9 cellular contexts compared by ENCODE assay signal in the genomic region with DNA sequence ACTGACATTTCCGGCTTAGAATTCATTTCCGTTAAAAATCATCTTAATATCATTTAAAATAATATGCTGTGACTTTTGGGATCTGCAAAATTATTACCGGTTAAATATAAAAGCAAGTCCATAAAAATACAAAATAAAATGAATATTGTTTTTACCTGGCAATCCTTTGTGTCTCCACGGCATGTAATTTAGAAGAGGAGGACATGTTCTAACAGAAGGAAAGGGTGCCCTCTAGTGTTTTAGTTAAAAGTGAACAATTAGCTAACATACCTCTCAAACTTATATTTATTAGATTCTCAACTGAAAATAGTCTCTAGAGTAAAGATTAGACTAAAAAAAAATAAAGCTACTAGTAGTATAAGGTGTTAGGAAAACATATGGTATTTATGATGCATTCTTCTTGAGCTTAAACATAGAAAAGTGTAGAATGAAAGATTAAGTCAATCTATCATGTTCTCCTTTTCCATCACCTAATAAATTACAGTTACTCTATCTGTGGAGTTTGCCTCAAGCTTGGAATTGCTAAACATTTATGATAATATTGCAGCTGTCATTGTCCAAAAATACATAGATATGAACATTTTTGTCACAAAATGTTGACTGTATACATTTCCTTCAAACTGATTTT.
A peak's percentile ranks its signal among the peaks of the same experiment; 100 is the strongest.
DNase-seq lines count a peak whose midpoint lies in the region; ATAC-seq and TF ChIP-seq lines count a peak whose summit lies in the region.
"Had no signal": no experiment of that assay in that cellular context is flagged by ENCODE, and none has a peak within 500 bp of the region (broad histone marks: within the 10 kb centered on the region; RNA-seq: fewer than 3 reads in every experiment).

No MANE protein-coding gene starts in this region.

- intact Hi-C loops in prostate gland (cut with DNase I): no loop called here
- intact Hi-C loops in posterior vena cava (cut with DNase I): no loop called here

- TF ChIP-seq CTCF in BJ (IDR thresholded peaks at IDR 0.05; ENCODE audit: insufficient read depth, low read depth, low read length) (peak; percentile 43; the same call in 1 of the 2 replicates), prostate gland (IDR thresholded peaks at IDR 0.05) (peak; percentile 17 to 54 (median 44))

- no peaks in the 10 kb centered on the region for H3K4me1 ChIP-seq in prostate gland (replicated peaks)

- peak; percentile 77 for ATAC-seq in GM19467 (IDR thresholded peaks at IDR 0.05; ENCODE audit: unreplicated experiment)
- ATAC-seq in T-cell (replicated peaks in 1 of 4): no peak

- H3K27ac Mint-ChIP-seq in T-cell: no peak overlapping the region
- H3K27ac Mint-ChIP-seq: memory B cell had no signal

- H3K36me3 ChIP-seq in BJ (ENCODE audit: control insufficient read depth, insufficient read depth, low read length): no peaks in the 10 kb centered on the region
- no peaks in the 10 kb centered on the region for H3K36me3 ChIP-seq in prostate gland

- TF ChIP-seq POLR2A in prostate gland (IDR thresholded peaks at IDR 0.05): no peak

- no peaks in the 10 kb centered on the region for H3K27me3 ChIP-seq in BJ (ENCODE audit: control insufficient read depth, insufficient read depth, low read length)
- no peaks in the 10 kb centered on the region for H3K27me3 ChIP-seq in prostate gland (replicated peaks; ENCODE audit: insufficient read depth)

- CTCF ChIA-PET in BJ (lab: Yijun Ruan, JAX): interaction anchor here (0.9 to 1.1 kb wide), 3 partner anchors 11 to 1339 kb away, joined by 3 read pairs; no protein-coding TSS in a partner anchor
- CTCF ChIA-PET in T-cell (lab: Charles Lee): interaction anchor here in 1 of 2 donors (2.0 kb wide), 1 partner anchor 1338 kb away, joined by 18 read pairs; no protein-coding TSS in a partner anchor

- H3K4me3 Mint-ChIP-seq in T-cell: no peak overlapping the region
- H3K4me3 Mint-ChIP-seq: memory B cell had no signal

- POLR2A ChIA-PET in BJ (lab: Charles Lee): no interaction called here
- POLR2A ChIA-PET in T-cell (lab: Charles Lee): no interaction called here

- peaks cover 5 to 23% (median 8%) of the 10 kb centered on the region in 3 donors for H3K9me3 Mint-ChIP-seq in T-cell

- no peak overlapping the region for H3K4me3 ChIP-seq in BJ (ENCODE audit: low read depth, low read length)
- no peak overlapping the region for H3K4me3 ChIP-seq in prostate gland

- WGBS in prostate gland: 22% methylated on average over 4 of the region's 4 CpGs

- H3K9me3 ChIP-seq in prostate gland: no peaks in the 10 kb centered on the region

- no peaks in the 10 kb centered on the region for H3K27me3 Mint-ChIP-seq in T-cell
- H3K27me3 Mint-ChIP-seq: memory B cell had no signal

- no peak overlapping the region for H3K27ac ChIP-seq in prostate gland

- no peaks in the 10 kb centered on the region for H3K4me1 Mint-ChIP-seq in T-cell
- H3K4me1 Mint-ChIP-seq: memory B cell had no signal

- DNase-seq in BJ (ENCODE audit: low read depth): no peak
- DNase-seq in LHCN-M2 (ENCODE audit: low read depth): peak; percentile 49
- peak; percentile 25 to 36 for DNase-seq in SHP77 (lab: John Stamatoyannopoulos, UW)
- peak; percentile 62 for DNase-seq in fibroblast of peridontal ligament (ENCODE audit: extremely low read depth)
- DNase-seq in prostate gland (ENCODE audit: low spot score): no peak
- DNase-seq in posterior vena cava (ENCODE audit: low spot score): no peak
- no peak for DNase-seq in T-cell

- no peaks in the 10 kb centered on the region for H3K36me3 Mint-ChIP-seq in T-cell

Comparison
In these comparisons a context has a peak if more than half of its experiments do, and no peak if none do; other contexts are left out.
1. DNase-seq: peak in LHCN-M2 (single experiment), SHP77 (2 of 2) and fibroblast of peridontal ligament (single experiment); none in BJ (single experiment), prostate gland (single experiment), posterior vena cava (single experiment) and T-cell (0 of 34).